21 cellular contexts compared by ENCODE assay signal in the genomic region with DNA sequence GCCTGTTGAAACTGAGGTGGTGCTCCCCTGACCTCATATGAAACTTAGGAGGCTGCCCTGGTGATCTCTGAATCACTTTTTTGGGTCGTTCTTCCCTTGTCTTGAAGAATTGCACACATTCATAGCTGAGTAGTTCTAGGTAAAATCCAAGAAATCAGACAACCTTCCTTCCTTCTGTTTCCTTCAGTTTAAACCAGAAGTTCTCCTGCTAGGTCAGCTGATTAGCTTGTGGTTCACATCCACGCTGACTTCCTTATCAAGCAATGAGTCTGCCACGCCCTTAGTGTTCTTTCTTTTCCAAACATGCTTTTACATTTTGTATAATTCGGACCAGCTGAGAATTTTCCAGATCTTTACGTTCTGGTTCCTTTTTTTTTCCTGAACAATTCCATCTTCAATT.
"Had no signal": no experiment of that assay in that cellular context is flagged by ENCODE, and none has a peak within 500 bp of the region (broad histone marks: within the 10 kb centered on the region; RNA-seq: fewer than 3 reads in every experiment).

No MANE protein-coding gene starts in this region.

- H3K9me3 ChIP-seq: esophagus muscularis mucosa, lower lobe of right lung, neutrophil, right lobe of liver, transverse colon, upper lobe of right lung, uterus had no signal

- H3K36me3 ChIP-seq: esophagus muscularis mucosa, lower lobe of right lung, neutrophil, right lobe of liver, suprapubic skin, transverse colon, upper lobe of right lung, uterus had no signal

- H3K27ac ChIP-seq: coronary artery, esophagus muscularis mucosa, lower lobe of right lung, neutrophil, parathyroid adenoma, right lobe of liver, suprapubic skin, transverse colon, upper lobe of right lung, uterus had no signal

- DNase-seq: dermis blood vessel endothelial cell; effector memory CD4-positive, alpha-beta T cell; left ventricle myocardium superior; lower lobe of right lung; natural killer cell; right lobe of liver; stimulated activated CD4-positive, alpha-beta T cell treated with anti-CD3 and anti-CD28 coated beads, Interleukin-12 subunit alpha, Interleukin-12 subunit beta, amount 100 ng/mL, for 4 hours; stimulated activated CD4-positive, alpha-beta T cell treated with anti-CD3 and anti-CD28 coated beads, Interleukin-1b, Interleukin-23, amount 100 ng/mL, for 48 hours; stimulated activated CD4-positive, alpha-beta T cell treated with anti-CD3 and anti-CD28 coated beads, Interleukin-4, amount 100 ng/mL, for 1 hour; stimulated activated CD8-positive, alpha-beta memory T cell treated with anti-CD3 and anti-CD28 coated beads, Interleukin-4, amount 100 ng/mL, for 48 hours; stimulated activated naive CD4-positive, alpha-beta T cell; stimulated activated naive CD8-positive, alpha-beta T cell treated with anti-CD3 and anti-CD28 coated beads, Interleukin-15, amount 100 ng/mL, for 72 hours; transverse colon; upper lobe of right lung; uterus had no signal

- H3K4me3 ChIP-seq: coronary artery, esophagus muscularis mucosa, lower lobe of right lung, right lobe of liver, smooth muscle cell, suprapubic skin, transverse colon, upper lobe of right lung, uterus had no signal

- H3K4me1 ChIP-seq: esophagus muscularis mucosa, lower lobe of right lung, parathyroid adenoma, right lobe of liver, suprapubic skin, transverse colon, upper lobe of right lung, uterus had no signal

- ATAC-seq: left ventricle myocardium superior; lower lobe of right lung; natural killer cell; stimulated activated naive CD8-positive, alpha-beta T cell treated with anti-CD3 and anti-CD28 coated beads, Interleukin-15, amount 100 ng/mL, for 72 hours; upper lobe of right lung had no signal

- H3K27me3 ChIP-seq: esophagus muscularis mucosa, neutrophil, right lobe of liver, suprapubic skin, transverse colon, upper lobe of right lung, uterus had no signal
